21 cellular contexts compared by ENCODE assay signal in the genomic region with DNA sequence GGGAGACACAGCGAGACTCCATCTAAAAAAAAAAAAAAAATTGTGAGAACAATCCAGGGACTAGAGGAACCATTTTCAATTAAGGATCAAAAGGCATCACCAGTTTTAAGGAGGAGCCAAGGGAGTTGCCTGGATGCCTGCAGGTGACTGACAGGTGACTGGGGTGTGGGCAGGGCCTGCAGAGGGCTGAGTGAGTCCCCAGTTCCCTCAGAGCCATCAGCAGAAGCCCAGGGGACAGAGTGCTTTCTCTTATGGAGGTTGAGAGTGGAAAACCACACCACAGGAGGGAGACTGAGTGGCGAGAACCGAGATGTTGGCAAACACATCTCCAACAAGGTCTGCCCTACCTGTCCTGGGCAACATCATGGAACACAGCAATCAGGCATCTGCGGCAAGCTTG. TPM values are rescaled to one million over a fixed set of nuclear protein-coding genes. Genes with fewer than 3 reads are reported as not detected.
A peak's percentile ranks its signal among the peaks of the same experiment; 100 is the strongest.
DNase-seq lines count a peak whose midpoint lies in the region; ATAC-seq, FAIRE-seq and TF ChIP-seq lines count a peak whose summit lies in the region.
"Had no signal": no experiment of that assay in that cellular context is flagged by ENCODE, and none has a peak within 500 bp of the region (broad histone marks: within the 10 kb centered on the region; RNA-seq: fewer than 3 reads in every experiment).

No MANE protein-coding gene starts in this region.

- H3K27me3 ChIP-seq in RWPE2 (ENCODE audit: insufficient read depth, poor library complexity, severe bottlenecking): no peaks in the 10 kb centered on the region
- H3K27me3 ChIP-seq in endodermal cell (ENCODE audit: control insufficient read depth, insufficient read depth, low read length, poor library complexity, severe bottlenecking): no peaks in the 10 kb centered on the region
- H3K27me3 ChIP-seq in small intestine (ENCODE audit: control insufficient read depth in 2 of 2, insufficient read depth in 2 of 2, low read length in 2 of 2): no peaks in the 10 kb centered on the region

- ATAC-seq in RWPE2 (ENCODE audit: low read depth) (no peak), GM19328 (IDR thresholded peaks at IDR 0.05; ENCODE audit: unreplicated experiment) (no peak), HG02678 (IDR thresholded peaks at IDR 0.05; ENCODE audit: unreplicated experiment) (no peak)

- TF ChIP-seq CTCF in RWPE2 (IDR thresholded peaks at IDR 0.05; ENCODE audit: poor library complexity, severe bottlenecking) (no peak), endodermal cell (conservative IDR thresholded peaks at IDR 0.05) (no peak)

- H3K27ac Mint-ChIP-seq in endodermal cell: no peak overlapping the region
- H3K27ac Mint-ChIP-seq: T-helper 2 cell treated with Interferon-gamma antibody and Interleukin-4, amounts not matched to agents 5 μg/mL and 100 μg/mL, for 36 hours had no signal

- no peak for FAIRE-seq in small intestine (lab: Jason Lieb, UNC)
- FAIRE-seq: D721Med had no signal

- H3K4me1 ChIP-seq in RWPE2 (ENCODE audit: insufficient read depth, poor library complexity, severe bottlenecking): no peaks in the 10 kb centered on the region
- H3K4me1 ChIP-seq in endodermal cell (ENCODE audit: control insufficient read depth, insufficient read depth, low read length): no peaks in the 10 kb centered on the region
- H3K4me1 ChIP-seq in small intestine (ENCODE audit: control insufficient read depth in 2 of 2, insufficient read depth in 1 of 2, low read depth in 1 of 2, low read length in 1 of 2): no peaks in the 10 kb centered on the region

- H3K9me3 ChIP-seq in RWPE2 (ENCODE audit: severe bottlenecking) (no peaks in the 10 kb centered on the region), endodermal cell (ENCODE audit: control insufficient read depth, low read length) (no peaks in the 10 kb centered on the region), small intestine (ENCODE audit: control insufficient read depth, low read depth) (no peaks in the 10 kb centered on the region)

- no peaks in the 10 kb centered on the region for H3K27me3 Mint-ChIP-seq in endodermal cell (ENCODE audit: insufficient read depth)

- H3K9me3 Mint-ChIP-seq in endodermal cell: no peaks in the 10 kb centered on the region
- H3K9me3 Mint-ChIP-seq: T-helper 2 cell treated with Interferon-gamma antibody and Interleukin-4, amounts not matched to agents 5 μg/mL and 100 μg/mL, for 36 hours had no signal

- H3K27ac ChIP-seq in RWPE2 (ENCODE audit: poor library complexity, severe bottlenecking) (no peak overlapping the region), endodermal cell (ENCODE audit: low read depth, low read length) (no peak overlapping the region), small intestine (ENCODE audit: low read depth in 1 of 2, low read length in 1 of 2) (no peak overlapping the region)
- H3K27ac ChIP-seq: C4-2B, SK-N-MC had no signal

- no peak overlapping the region for H3K4me3 Mint-ChIP-seq in endodermal cell
- H3K4me3 Mint-ChIP-seq: T-helper 2 cell treated with Interferon-gamma antibody and Interleukin-4, amounts not matched to agents 5 μg/mL and 100 μg/mL, for 36 hours had no signal

- peak; percentile 20 for DNase-seq in NCI-H345 (lab: John Stamatoyannopoulos, UW)
- DNase-seq in NCI-H345 treated with DMSO at 0.1 percent for 48 hours (lab: John Stamatoyannopoulos, UW; ENCODE audit: unreplicated experiment): no peak
- peak; percentile 11 for DNase-seq in RWPE2 (ENCODE audit: low spot score)
- peak; percentile 70 for DNase-seq in endodermal cell
- DNase-seq in small intestine: peak; percentile 7
- DNase-seq in NCI-H1105 treated with DMSO at 0.1 percent for 48 hours (lab: John Stamatoyannopoulos, UW): no peak
- DNase-seq: DMS79 treated with DMSO at 0.1 percent for 48 hours, HCEC 1CT, IMR-90, Karpas-422, NCI-H1694, NCI-H2081 treated with DMSO at 0.1 percent for 48 hours, NCI-H774, OCI-M1, SHP77 had no signal

- no peaks in the 10 kb centered on the region for H3K4me1 Mint-ChIP-seq in endodermal cell

- H3K36me3 ChIP-seq in RWPE2 (ENCODE audit: low read depth) (no peaks in the 10 kb centered on the region), endodermal cell (ENCODE audit: control insufficient read depth, insufficient read depth, low read length) (no peaks in the 10 kb centered on the region), small intestine (ENCODE audit: control insufficient read depth in 2 of 2, insufficient read depth in 2 of 2, low read length in 2 of 2) (no peaks in the 10 kb centered on the region)

- WGBS in endodermal cell (ENCODE audit: insufficient coverage in 1 of 2, insufficient read length in 1 of 2), 2 experiments: 90 to 100% methylated on average over 2 to 4 of the region's 4 CpGs
- WGBS in small intestine, 3 donors: 38 to 67% (median 65%) methylated on average over 4 of the region's 4 CpGs

- H3K36me3 Mint-ChIP-seq in endodermal cell (ENCODE audit: low read depth): no peaks in the 10 kb centered on the region

- H3K9ac ChIP-seq in endodermal cell (ENCODE audit: extremely low read depth, low read length, poor library complexity, severe bottlenecking): no peak overlapping the region

- H3K4me3 ChIP-seq in RWPE2 (ENCODE audit: severe bottlenecking) (no peak overlapping the region), endodermal cell (ENCODE audit: low read length) (no peak overlapping the region), small intestine (ENCODE audit: low read depth in 1 of 2, low read length in 2 of 2) (no peak overlapping the region)
- H3K4me3 ChIP-seq: SK-N-MC had no signal

RNA-seq across cellular contexts. Expression of gene CREBBP, which starts 27.1 kb away (rescaled TPM):
- 100 to 1,000 TPM in 1 of 2 donors, 10 to 100 TPM in 1; 71.1 to 103 TPM for total RNA-seq in endodermal cell
- 40.4 TPM for polyA plus RNA-seq in endodermal cell (2013, experiment 1 of 2)
- polyA plus RNA-seq in endodermal cell (2013, experiment 2 of 2): 41.5 TPM
- polyA plus RNA-seq in small intestine: 10 to 100 TPM in 1 of 3 donors, 1 to 10 TPM in 2; 6.8 to 16.5 (median 8.7) TPM

Comparison
In these comparisons a context has a peak if more than half of its experiments do, and no peak if none do; other contexts are left out.
1. DNase-seq: peak in NCI-H345 (single experiment), RWPE2 (single experiment), endodermal cell (single experiment) and small intestine (single experiment); none in NCI-H345 treated with DMSO at 0.1 percent for 48 hours (single experiment) and NCI-H1105 treated with DMSO at 0.1 percent for 48 hours (single experiment).